ENCODE assay signal across 15 cellular contexts in the genomic region with DNA sequence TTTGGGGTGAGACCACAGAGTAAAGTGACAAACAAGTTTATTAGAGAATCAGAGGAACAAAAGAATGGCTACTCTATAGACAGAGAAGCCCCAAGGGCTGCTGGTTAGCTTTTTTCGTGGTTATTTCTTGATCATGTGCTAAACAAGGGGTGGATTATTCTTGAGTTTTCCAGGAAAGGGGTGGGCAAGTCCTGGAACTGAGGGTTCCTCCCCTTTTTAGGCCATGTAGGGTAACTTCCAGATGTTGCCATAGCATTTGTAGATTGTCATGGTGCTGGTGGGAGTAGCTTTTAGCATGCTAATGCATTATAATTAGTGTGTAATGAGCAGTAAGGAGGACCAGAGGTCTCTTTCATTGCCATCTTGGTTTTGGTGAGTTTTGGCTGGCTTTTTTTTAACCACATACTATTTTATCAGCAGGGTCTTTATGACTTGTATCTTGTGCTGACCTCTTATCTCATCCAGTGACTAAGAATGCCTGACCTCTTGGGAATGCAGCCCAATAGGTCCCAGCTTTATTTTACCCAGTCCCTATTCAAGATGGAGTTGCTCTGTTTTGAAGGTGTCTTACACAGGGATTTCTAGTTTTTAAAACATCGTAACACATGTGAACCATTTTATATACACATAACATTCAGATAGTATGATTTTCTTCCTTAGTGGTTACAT.
DNase-seq lines count a peak whose midpoint lies in the region; ATAC-seq and TF ChIP-seq lines count a peak whose summit lies in the region.
"Had no signal": no experiment of that assay in that cellular context is flagged by ENCODE, and none has a peak within 500 bp of the region (broad histone marks: within the 10 kb centered on the region; RNA-seq: fewer than 3 reads in every experiment).

No MANE protein-coding gene starts in this region.

- no peak overlapping the region for H3K18ac ChIP-seq in H9 (ENCODE audit: insufficient read length, low read depth, low read length)

- ATAC-seq in left lung = no peak
- ATAC-seq: PC-3 had no signal

- no peaks in the 10 kb centered on the region; the same call in 1 of the 2 replicates for H3K79me2 ChIP-seq in H9 (ENCODE audit: insufficient read depth, low read length)

- H3K9me3 ChIP-seq in H9 (ENCODE audit: control insufficient read depth, low read depth, low read length) (no peaks in the 10 kb centered on the region), left lung (peaks cover 0 to 4% of the 10 kb centered on the region in 2 donors)

- H3K79me1 ChIP-seq in H9 (ENCODE audit: insufficient read depth, low read depth, low read length, poor library complexity, severe bottlenecking) = peaks cover 6% of the 10 kb centered on the region

- H4K5ac ChIP-seq in H9 (ENCODE audit: insufficient read length, low read depth, low read length) = no peak overlapping the region

- in situ Hi-C loops in SK-MEL-5 (cut with HindIII; ENCODE audit: low pct_unique_long_range_greater_than_20kb, low sequenced_read_pairs) (no loop called here), brain microvascular endothelial cell (cut with HindIII; ENCODE audit: low pct_ligation_motif_present, low sequenced_read_pairs) (no loop called here)

- no peak overlapping the region for H3K4ac ChIP-seq in H9 (ENCODE audit: low read depth, low read length)

- no peak overlapping the region for H3K56ac ChIP-seq in H9 (ENCODE audit: insufficient read length, low read depth, low read length)

- H3K4me3 Mint-ChIP-seq in H9 = no peak overlapping the region
- H3K4me3 Mint-ChIP-seq: activated naive CD8-positive, alpha-beta T cell had no signal

- H2BK120ac ChIP-seq in H9 (ENCODE audit: low read depth, low read length, poor library complexity, severe bottlenecking) = no peak overlapping the region

- H3K4me3 ChIP-seq in left lung (no peak overlapping the region), brain microvascular endothelial cell (ENCODE audit: low read depth, low read length) (no peak overlapping the region), lower leg skin (ENCODE audit: low read depth, poor library complexity, severe bottlenecking) (no peak overlapping the region)

- WGBS in H9 (ENCODE audit: extremely low coverage, insufficient read length, low lambda C conversion rate) = no CpG with 5 or more reads among the region's 2 CpGs
- 69 to 80% methylated on average over 2 of the region's 2 CpGs for WGBS in lower leg skin, 2 donors

- H4K20me1 ChIP-seq in H9 (ENCODE audit: control insufficient read depth, insufficient read depth, insufficient read length) = no peaks in the 10 kb centered on the region

- no peak overlapping the region for H2BK5ac ChIP-seq in H9 (ENCODE audit: insufficient read length, low read length)

- H2BK20ac ChIP-seq in H9 (ENCODE audit: low read depth, low read length, poor library complexity, severe bottlenecking) = no peak overlapping the region

- no peak overlapping the region for H3K23ac ChIP-seq in H9 (ENCODE audit: insufficient read length, low read depth, low read length)

- peaks cover 6 to 13% of the 10 kb centered on the region in 2 experiments; a peak in 4 of 5 replicates for H3K9me3 Mint-ChIP-seq in H9

- no peaks in the 10 kb centered on the region for H3K27me3 ChIP-seq in H9 (ENCODE audit: insufficient read depth, low read length)
- no peaks in the 10 kb centered on the region for H3K27me3 ChIP-seq in left lung
- no peaks in the 10 kb centered on the region for H3K27me3 ChIP-seq in brain microvascular endothelial cell (replicated peaks)

- DNase-seq in AML-193 (lab: John Stamatoyannopoulos, UW) (peak; percentile 32 to 39), H9 (no peak), SK-MEL-5 (ENCODE audit: low read depth, low spot score) (peak; percentile 89), left lung (no peak), brain microvascular endothelial cell (no peak), head of caudate nucleus (no peak), lower leg skin (ENCODE audit: low spot score in 2 of 2) (no peak), NCI-H510A (lab: John Stamatoyannopoulos, UW) (no peak)
- DNase-seq: activated CD4-positive, alpha-beta T cell treated with anti-CD3 and anti-CD28 coated beads, Interleukin-2, amount 50 U/mL, for 48 hours; activated T-cell treated with anti-CD3 and anti-CD28 coated beads, Interleukin-2, amount 50 U/mL, for 48 hours; NCI-H1092; NCI-H748 treated with DMSO at 0.1 percent for 48 hours; PC-3; stimulated activated CD4-positive, alpha-beta T cell treated with anti-CD3 and anti-CD28 coated beads, Interleukin-4, amount 100 ng/mL, for 24 hours had no signal

- no peak for TF ChIP-seq CTCF in H9 (conservative IDR thresholded peaks at IDR 0.05)
- TF ChIP-seq CTCF in left lung (IDR thresholded peaks at IDR 0.05) = no peak
- no peak for TF ChIP-seq CTCF in brain microvascular endothelial cell (IDR thresholded peaks at IDR 0.05; ENCODE audit: low read depth, low read length, missing control alignments)
- no peak for TF ChIP-seq CTCF in lower leg skin (IDR thresholded peaks at IDR 0.05)

- H2BK15ac ChIP-seq in H9 (ENCODE audit: low read depth, low read length) = no peak overlapping the region

- H2AFZ ChIP-seq in H9 (ENCODE audit: low read length) = no peak overlapping the region

- no peaks in the 10 kb centered on the region for H3K36me3 ChIP-seq in left lung
- H3K36me3 ChIP-seq in brain microvascular endothelial cell (replicated peaks) = no peaks in the 10 kb centered on the region

- no peak overlapping the region for H3K14ac ChIP-seq in H9 (ENCODE audit: insufficient read depth, low read length)

- H3K27ac ChIP-seq in H9 (ENCODE audit: insufficient read length, low read depth, low read length) (no peak overlapping the region), left lung (peak overlapping the region; percentile 10 to 21), brain microvascular endothelial cell (no peak overlapping the region)

- H3K4me1 ChIP-seq in H9 (ENCODE audit: insufficient read depth, low read length) (peaks cover 9% of the 10 kb centered on the region), left lung (peaks cover 27 to 32% of the 10 kb centered on the region in 2 donors)

- H2BK12ac ChIP-seq in H9 (ENCODE audit: insufficient read length, low read depth, low read length) = peak overlapping the region; percentile 52

- no peak overlapping the region for H3T11ph ChIP-seq in H9 (ENCODE audit: low read length)

- no peak overlapping the region for H3K9ac ChIP-seq in H9 (ENCODE audit: extremely low read depth, insufficient read length, low read length)

- peak overlapping the region in 1 of 3 experiments; percentile 63; a peak in 2 of 7 replicates for H3K27ac Mint-ChIP-seq in H9
- H3K27ac Mint-ChIP-seq: activated naive CD8-positive, alpha-beta T cell had no signal

- H3K4me1 Mint-ChIP-seq in H9 = peaks cover 50% of the 10 kb centered on the region in 2 experiments

- H3K4me2 ChIP-seq in H9 (ENCODE audit: insufficient read depth, insufficient read length, low read length) = no peak overlapping the region

- peaks cover 8 to 14% (median 10%) of the 10 kb centered on the region in 3 experiments for H3K36me3 Mint-ChIP-seq in H9 (ENCODE audit: insufficient read depth in 1 of 3, low read depth in 3 of 3)
- H3K36me3 Mint-ChIP-seq: activated naive CD8-positive, alpha-beta T cell had no signal

- H4K8ac ChIP-seq in H9 (replicated peaks; ENCODE audit: insufficient read length, low read depth, low read length) = no peak overlapping the region

- H2AK5ac ChIP-seq in H9 (ENCODE audit: insufficient read length, low read length) = no peak overlapping the region

- intact Hi-C loops in left lung (cut with DNase I) = no loop called here
- intact Hi-C loops in head of caudate nucleus (cut with DNase I) = no loop called here
- intact Hi-C loops in lower leg skin (cut with DNase I; ENCODE audit: low total_unique reads) = no loop called here

- TF ChIP-seq POLR2A in lower leg skin (IDR thresholded peaks at IDR 0.05) = no peak

- no peak overlapping the region for H4K91ac ChIP-seq in H9 (ENCODE audit: insufficient read length, low read depth, low read length)

- H3K27me3 Mint-ChIP-seq in H9 (ENCODE audit: low read depth) = no peaks in the 10 kb centered on the region

- no peaks in the 10 kb centered on the region for H3K23me2 ChIP-seq in H9 (ENCODE audit: insufficient read length, low read depth, low read length, poor library complexity, severe bottlenecking)

Comparison
In these comparisons a context has a peak if more than half of its experiments do, and no peak if none do; other contexts are left out.
1. DNase-seq: peak in AML-193 (2 of 2) and SK-MEL-5 (single experiment); none in H9 (single experiment), left lung (0 of 2), brain microvascular endothelial cell (single experiment), head of caudate nucleus (0 of 42), lower leg skin (0 of 2) and NCI-H510A (single experiment).
2. H3K27ac ChIP-seq: peak in left lung (2 of 2); none in H9 (single experiment) and brain microvascular endothelial cell (single experiment).